Comparison of ENCODE assay signal across 1 cellular context in genomic region chr3:53072653-53073552, GRCh38.
TF ChIP-seq lines count a peak whose summit lies in the region.

No MANE protein-coding gene starts in this region.

TF ChIP-seq in K562, 482 proteins besides CTCF, POLR2A, EP300 and RAD21 (continued from another document and continues in another):
- TF ChIP-seq RCOR1 (IDR thresholded peaks at IDR 0.05; ENCODE audit: borderline replicate concordance in 1 of 2, low read depth in 2 of 2, low read length in 2 of 2), result 0 out of 4 replicates have a peak, but pooled peaks of 1 of the 2 experiments have one; percentile 53
- no peak for TF ChIP-seq CSDE1 (IDR thresholded peaks at IDR 0.05)
- no peak for TF ChIP-seq ZNF124 (CRISPR knock-in tag; IDR thresholded peaks at IDR 0.05)
- no peak for TF ChIP-seq ARID3A (IDR thresholded peaks at IDR 0.05; ENCODE audit: borderline replicate concordance, low read depth, low read length)
- peak in 1 of 2 experiments; percentile 60 for TF ChIP-seq E2F6 (IDR thresholded peaks at IDR 0.05; ENCODE audit: borderline replicate concordance in 1 of 2, extremely low read depth in 1 of 2, insufficient read depth in 1 of 2, insufficient read length in 1 of 2, low read depth in 1 of 2, low read length in 1 of 2, poor library complexity in 1 of 2, severe bottlenecking in 1 of 2)
- no peak for TF ChIP-seq EHMT2 (IDR thresholded peaks at IDR 0.05)
- no peak for TF ChIP-seq CREB1 (IDR thresholded peaks at IDR 0.05)
- TF ChIP-seq CREB1 (CRISPR knock-in tag; IDR thresholded peaks at IDR 0.05), result no peak
- no peak for TF ChIP-seq ZBTB33 (CRISPR knock-in tag; IDR thresholded peaks at IDR 0.05)
- no peak for TF ChIP-seq BCL6 (CRISPR knock-in tag; IDR thresholded peaks at IDR 0.05)
- no peak for TF ChIP-seq PRPF4 (IDR thresholded peaks at IDR 0.05; ENCODE audit: insufficient read depth, low read depth, low read length, poor library complexity, severe bottlenecking)
- TF ChIP-seq XRCC5 (IDR thresholded peaks at IDR 0.05; ENCODE audit: low read depth, low read length), result no peak
- no peak for TF ChIP-seq KDM2B (CRISPR knock-in tag; IDR thresholded peaks at IDR 0.05)
- TF ChIP-seq ELF2 (CRISPR knock-in tag; IDR thresholded peaks at IDR 0.05), result no peak
- TF ChIP-seq MNT (conservative IDR thresholded peaks at IDR 0.05), result peak in 1 of 2 experiments; percentile 35; a peak in 1 of 4 replicates
- no peak for TF ChIP-seq TSC22D4 (tag; IDR thresholded peaks at IDR 0.05)
- TF ChIP-seq ZNF41 (CRISPR knock-in tag; conservative IDR thresholded peaks at IDR 0.05), result no peak
- no peak for TF ChIP-seq PCBP1 (IDR thresholded peaks at IDR 0.05; ENCODE audit: low read depth, low read length, poor library complexity, severe bottlenecking)
- TF ChIP-seq FOXK1 (CRISPR knock-in tag; IDR thresholded peaks at IDR 0.05; ENCODE audit: borderline replicate concordance), result no peak
- no peak for TF ChIP-seq ESRRA (IDR thresholded peaks at IDR 0.05; ENCODE audit: borderline replicate concordance, low read depth)
- peak; percentile 73 for TF ChIP-seq DEAF1 (CRISPR knock-in tag; IDR thresholded peaks at IDR 0.05)
- no peak for TF ChIP-seq HEY1 (CRISPR knock-in tag; IDR thresholded peaks at IDR 0.05; ENCODE audit: borderline replicate concordance)
- TF ChIP-seq GTF2F1 (IDR thresholded peaks at IDR 0.05; ENCODE audit: low read depth, low read length), result no peak
- no peak for TF ChIP-seq NUFIP1 (IDR thresholded peaks at IDR 0.05; ENCODE audit: partially characterized antibody)
- TF ChIP-seq MAZ (CRISPR knock-in tag; conservative IDR thresholded peaks at IDR 0.05 in 1 of 2, IDR thresholded peaks at IDR 0.05 in 1 of 2), result peak in 1 of 2 experiments; percentile 28; a peak in 2 of 4 replicates
- no peak for TF ChIP-seq PHB (CRISPR knock-in tag; IDR thresholded peaks at IDR 0.05)
- no peak for TF ChIP-seq POLR3G (IDR thresholded peaks at IDR 0.05; ENCODE audit: extremely low read depth, insufficient read length, insufficient replicate concordance)
- no peak for TF ChIP-seq XRCC3 (IDR thresholded peaks at IDR 0.05)
- TF ChIP-seq ZKSCAN8 (CRISPR knock-in tag; IDR thresholded peaks at IDR 0.05), result no peak
- TF ChIP-seq RBBP5 (IDR thresholded peaks at IDR 0.05; ENCODE audit: borderline replicate concordance, insufficient read depth, low read length, poor library complexity, severe bottlenecking), result peak; percentile 23
- no peak for TF ChIP-seq ZNF561 (CRISPR knock-in tag; conservative IDR thresholded peaks at IDR 0.05)
- no peak for TF ChIP-seq ZBTB9 (CRISPR knock-in tag; IDR thresholded peaks at IDR 0.05)
- no peak for TF ChIP-seq ZNF668 (CRISPR knock-in tag; IDR thresholded peaks at IDR 0.05)
- TF ChIP-seq HCFC1 (IDR thresholded peaks at IDR 0.05; ENCODE audit: low read depth, low read length), result no peak
- no peak for TF ChIP-seq ZNF184 (CRISPR knock-in tag; IDR thresholded peaks at IDR 0.05)
- TF ChIP-seq KLF6 (CRISPR knock-in tag; IDR thresholded peaks at IDR 0.05; ENCODE audit: borderline replicate concordance), result no peak
- TF ChIP-seq U2AF1 (optimal IDR thresholded peaks at IDR 0.05; ENCODE audit: low read depth, low read length), result no peak
- no peak for TF ChIP-seq ILF3 (IDR thresholded peaks at IDR 0.05; ENCODE audit: borderline replicate concordance)
- no peak for TF ChIP-seq HNRNPL (IDR thresholded peaks at IDR 0.05; ENCODE audit: low read depth, low read length)
- no peak for TF ChIP-seq ZNF398 (CRISPR knock-in tag; IDR thresholded peaks at IDR 0.05)
- no peak for TF ChIP-seq SFPQ (IDR thresholded peaks at IDR 0.05; ENCODE audit: low read depth, low read length)
- no peak for TF ChIP-seq MAFK (IDR thresholded peaks at IDR 0.05; ENCODE audit: low read length)
- no peak for TF ChIP-seq ZBTB8A (IDR thresholded peaks at IDR 0.05; ENCODE audit: partially characterized antibody)
- no peak for TF ChIP-seq COPS2 (conservative IDR thresholded peaks at IDR 0.05)
- TF ChIP-seq ASH1L (IDR thresholded peaks at IDR 0.05; ENCODE audit: borderline replicate concordance, low read depth, partially characterized antibody), result no peak
- TF ChIP-seq NR2F6 (CRISPR knock-in tag; IDR thresholded peaks at IDR 0.05), result no peak
- TF ChIP-seq DLX4 (CRISPR knock-in tag; IDR thresholded peaks at IDR 0.05), result no peak
- no peak for TF ChIP-seq NR2C1 (IDR thresholded peaks at IDR 0.05)
- TF ChIP-seq NR2C1 (tag; IDR thresholded peaks at IDR 0.05), result no peak
- TF ChIP-seq CBX5 (IDR thresholded peaks at IDR 0.05; ENCODE audit: borderline replicate concordance, low read depth), result no peak
- no peak for TF ChIP-seq FOXP1 (CRISPR knock-in tag; IDR thresholded peaks at IDR 0.05)
- TF ChIP-seq MAFG (tag; conservative IDR thresholded peaks at IDR 0.05), result no peak
- no peak for TF ChIP-seq USF1 (CRISPR knock-in tag; IDR thresholded peaks at IDR 0.05)
- TF ChIP-seq MLLT1 (IDR thresholded peaks at IDR 0.05), result no peak
- no peak for TF ChIP-seq POLR2AphosphoS2 (IDR thresholded peaks at IDR 0.05; ENCODE audit: low read length)
- TF ChIP-seq GABPB1 (CRISPR knock-in tag; IDR thresholded peaks at IDR 0.05), result peak; percentile 79
- TF ChIP-seq ZNF282 (CRISPR knock-in tag; IDR thresholded peaks at IDR 0.05), result no peak
- peak; percentile 41; the same call in 1 of the 2 replicates for TF ChIP-seq ELF1 (tag; IDR thresholded peaks at IDR 0.05)
